ENCODE assay signal across 27 cellular contexts in the genomic region with DNA sequence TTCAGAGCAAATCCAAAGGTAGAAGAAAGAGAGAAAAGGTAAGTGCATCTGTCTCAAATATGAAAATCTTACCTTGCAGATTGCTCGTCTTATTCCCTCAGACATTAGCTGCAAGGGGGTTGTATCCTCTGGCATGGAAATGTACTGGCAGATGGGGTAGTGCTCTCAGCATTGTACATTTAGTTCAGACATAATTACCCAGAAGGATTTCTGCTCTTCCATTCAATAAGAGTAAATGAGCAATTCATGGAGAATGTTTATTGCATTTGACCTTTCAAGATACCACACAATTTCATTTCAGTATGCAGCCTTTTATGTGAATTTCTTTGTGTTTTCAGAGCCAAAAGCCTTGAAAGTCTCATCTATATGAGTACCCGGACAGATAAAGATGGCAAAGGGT.
A peak's percentile ranks its signal among the peaks of the same experiment; 100 is the strongest.
DNase-seq lines count a peak whose midpoint lies in the region; ATAC-seq and TF ChIP-seq lines count a peak whose summit lies in the region.
"Had no signal": no experiment of that assay in that cellular context is flagged by ENCODE, and none has a peak within 500 bp of the region (broad histone marks: within the 10 kb centered on the region; RNA-seq: fewer than 3 reads in every experiment).

No MANE protein-coding gene starts in this region.

- TF ChIP-seq CTCF in glutamatergic neuron (IDR thresholded peaks at IDR 0.05; ENCODE audit: partially characterized antibody, unreplicated experiment) = no peak
- no peak for TF ChIP-seq CTCF in smooth muscle cell (IDR thresholded peaks at IDR 0.05; ENCODE audit: borderline replicate concordance, insufficient read depth, poor library complexity, severe bottlenecking)

- intact Hi-C loops in Right ventricle myocardium superior (cut with DNase I) = no loop called here

- H3K9ac ChIP-seq in smooth muscle cell (ENCODE audit: low read depth) = no peak overlapping the region
- H3K9ac ChIP-seq: parathyroid adenoma had no signal

- H3K4me1 Mint-ChIP-seq in glutamatergic neuron (ENCODE audit: low read depth, unreplicated experiment) = peaks cover 25% of the 10 kb centered on the region
- H3K4me1 Mint-ChIP-seq: activated CD4-positive, alpha-beta memory T cell treated with anti-CD3 and anti-CD28 coated beads, Interleukin-2, amount 10 ng/mL, durations not matched to agents 7 days and 5 days had no signal

- H3K36me3 Mint-ChIP-seq in glutamatergic neuron (ENCODE audit: unreplicated experiment) = no peaks in the 10 kb centered on the region

- peaks cover 2% of the 10 kb centered on the region for H3K27me3 Mint-ChIP-seq in glutamatergic neuron (ENCODE audit: unreplicated experiment)

- no peak overlapping the region for H3K27ac ChIP-seq in smooth muscle cell (ENCODE audit: low read depth)
- H3K27ac ChIP-seq: A549, body of pancreas, parathyroid adenoma, right atrium auricular region, thoracic aorta had no signal

- no peaks in the 10 kb centered on the region for H3K36me3 ChIP-seq in smooth muscle cell (ENCODE audit: low read depth)
- H3K36me3 ChIP-seq: right atrium auricular region, thoracic aorta had no signal

- ATAC-seq in GM18502 (IDR thresholded peaks at IDR 0.05; ENCODE audit: poor library complexity, unreplicated experiment) (no peak), Right ventricle myocardium superior (ENCODE audit: poor library complexity) (no peak), GM19467 (IDR thresholded peaks at IDR 0.05; ENCODE audit: unreplicated experiment) (no peak)
- ATAC-seq: A549; body of pancreas; PC-3; Right ventricle myocardium inferior; stimulated activated naive CD8-positive, alpha-beta T cell treated with anti-CD3 and anti-CD28 coated beads, Interleukin-15, Interleukin-2, amounts not matched to agents 100 U/mL and 50 U/mL, for 24 hours had no signal

- H3K9me3 Mint-ChIP-seq in glutamatergic neuron (ENCODE audit: unreplicated experiment) = peaks cover 3% of the 10 kb centered on the region
- H3K9me3 Mint-ChIP-seq: activated CD4-positive, alpha-beta memory T cell treated with anti-CD3 and anti-CD28 coated beads, Interleukin-2, amount 10 ng/mL, durations not matched to agents 7 days and 5 days; CD4-positive, alpha-beta T cell had no signal

- H3K27ac Mint-ChIP-seq in glutamatergic neuron (ENCODE audit: unreplicated experiment) = no peak overlapping the region
- H3K27ac Mint-ChIP-seq: activated CD4-positive, alpha-beta memory T cell treated with anti-CD3 and anti-CD28 coated beads, Interleukin-2, amount 10 ng/mL, durations not matched to agents 7 days and 5 days; CD4-positive, alpha-beta T cell had no signal

- H3K27me3 ChIP-seq in smooth muscle cell (ENCODE audit: low read depth) = no peaks in the 10 kb centered on the region
- H3K27me3 ChIP-seq: body of pancreas, right atrium auricular region had no signal

- 87% methylated on average over 2 of the region's 2 CpGs for WGBS in smooth muscle cell (ENCODE audit: low lambda C conversion rate)

- no peaks in the 10 kb centered on the region for H3K9me3 ChIP-seq in smooth muscle cell (replicated peaks; ENCODE audit: low read depth)
- H3K9me3 ChIP-seq: A549, body of pancreas, right atrium auricular region, thoracic aorta had no signal

- H4K20me1 ChIP-seq in smooth muscle cell (ENCODE audit: low read depth) = no peaks in the 10 kb centered on the region

- H3K4me3 ChIP-seq in smooth muscle cell = no peak overlapping the region
- H3K4me3 ChIP-seq: A549, body of pancreas, right atrium auricular region, thoracic aorta had no signal

- H3K4me1 ChIP-seq in smooth muscle cell (ENCODE audit: low read depth) = no peaks in the 10 kb centered on the region
- H3K4me1 ChIP-seq: A549, body of pancreas, parathyroid adenoma, right atrium auricular region had no signal

- H3K4me2 ChIP-seq in smooth muscle cell = no peak overlapping the region
- H3K4me2 ChIP-seq: A549 had no signal

- no peak overlapping the region for H2AFZ ChIP-seq in smooth muscle cell (ENCODE audit: low read depth)
- H2AFZ ChIP-seq: parathyroid adenoma had no signal

- H3K79me2 ChIP-seq in smooth muscle cell (ENCODE audit: low read depth) = no peaks in the 10 kb centered on the region
- H3K79me2 ChIP-seq: parathyroid adenoma had no signal

- DNase-seq in COLO829 (ENCODE audit: low spot score) (peak; percentile 66), NCI-H2171 (lab: John Stamatoyannopoulos, UW) (peak; percentile 56), RPMI7951 (ENCODE audit: low read depth) (peak; percentile 5), glutamatergic neuron (no peak), Right ventricle myocardium superior (no peak), smooth muscle cell (lab: John Stamatoyannopoulos, UW; ENCODE audit: unreplicated experiment) (no peak)
- DNase-seq: activated CD4-positive, alpha-beta memory T cell treated with anti-CD3 and anti-CD28 coated beads, Interleukin-2, amount 10 ng/mL, durations not matched to agents 7 days and 5 days; activated CD4-positive, CD25-positive, alpha-beta regulatory T cell treated with anti-CD3 and anti-CD28 coated beads, Interleukin-2, amount 50 U/mL, for 72 hours; activated CD8-positive, alpha-beta memory T cell treated with anti-CD3 and anti-CD28 coated beads, Interleukin-2, amount 50 U/mL, for 4 hours; activated naive CD4-positive, alpha-beta T cell; AML-193; body of pancreas; CD4-positive, alpha-beta T cell; effector CD8-positive, alpha-beta T cell; EL; H7; NCI-H2029; PC-3; stimulated activated CD4-positive, alpha-beta T cell treated with anti-CD3 and anti-CD28 coated beads, Interleukin-2, amount 100 ng/mL, for 24 hours; stimulated activated naive CD8-positive, alpha-beta T cell treated with anti-CD3 and anti-CD28 coated beads, Interleukin-15, Interleukin-2, amounts not matched to agents 100 U/mL and 50 U/mL, for 24 hours had no signal

- H3K4me3 Mint-ChIP-seq in glutamatergic neuron (ENCODE audit: unreplicated experiment) = peak overlapping the region; percentile 20
- H3K4me3 Mint-ChIP-seq: activated CD4-positive, alpha-beta memory T cell treated with anti-CD3 and anti-CD28 coated beads, Interleukin-2, amount 10 ng/mL, durations not matched to agents 7 days and 5 days; CD4-positive, alpha-beta T cell had no signal

- H3F3A ChIP-seq in smooth muscle cell (ENCODE audit: low read depth) = no peaks in the 10 kb centered on the region

Comparison
In these comparisons a context has a peak if more than half of its experiments do, and no peak if none do; other contexts are left out.
1. DNase-seq: peak in COLO829 (single experiment), NCI-H2171 (single experiment) and RPMI7951 (single experiment); none in glutamatergic neuron (single experiment), Right ventricle myocardium superior (single experiment) and smooth muscle cell (single experiment).